Comparison of ENCODE assay signal across 17 cellular contexts in the genomic region with DNA sequence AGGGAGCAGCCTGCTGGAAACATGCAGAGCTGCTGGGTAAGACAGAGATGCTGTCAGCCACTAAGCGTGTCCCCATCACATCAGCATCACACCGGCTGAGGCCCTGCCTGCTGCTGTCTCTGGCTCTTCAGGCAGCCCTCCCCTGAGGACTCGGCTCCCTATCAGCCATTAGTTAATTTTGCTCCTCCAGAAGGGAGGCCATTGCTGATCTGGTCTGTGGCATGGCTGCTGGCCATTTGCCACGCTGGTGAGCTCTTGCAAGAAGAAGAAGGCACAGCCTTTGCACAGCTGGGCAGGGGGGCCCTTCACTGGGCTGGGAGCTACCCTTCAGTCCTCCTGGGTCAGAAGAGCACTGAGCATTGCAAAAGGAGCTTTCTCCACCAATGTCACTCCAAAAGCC.
DNase-seq lines count a peak whose midpoint lies in the region; ATAC-seq and TF ChIP-seq lines count a peak whose summit lies in the region.
"Had no signal": no experiment of that assay in that cellular context is flagged by ENCODE, and none has a peak within 500 bp of the region (broad histone marks: within the 10 kb centered on the region; RNA-seq: fewer than 3 reads in every experiment).

No MANE protein-coding gene starts in this region.

- H3K27me3 ChIP-seq in osteoblast (ENCODE audit: insufficient read depth, low read length), result no peaks in the 10 kb centered on the region

- H3K4me3 ChIP-seq in osteoblast (ENCODE audit: insufficient read depth, low read length), result no peak overlapping the region
- H3K4me3 ChIP-seq: mucosa of descending colon had no signal

- ATAC-seq in SK-N-SH treated with all-trans-retinoic acid at 6 μM for 48 hours (no peak; the same call in 2 of the 3 replicates), GM21381 (IDR thresholded peaks at IDR 0.05; ENCODE audit: unreplicated experiment) (no peak), GM21367 (IDR thresholded peaks at IDR 0.05; ENCODE audit: unreplicated experiment) (no peak)
- ATAC-seq: esophagus mucosa, mucosa of descending colon, Right ventricle myocardium inferior, T-cell had no signal

- H3K79me2 ChIP-seq in osteoblast (ENCODE audit: insufficient read depth, low read length), result peaks cover 29% of the 10 kb centered on the region

- H3K27ac ChIP-seq in 22Rv1, result peak overlapping the region; percentile 68
- H3K27ac ChIP-seq in C4-2B, result peak overlapping the region; percentile 99
- no peak overlapping the region for H3K27ac ChIP-seq in osteoblast (ENCODE audit: low read depth, low read length)

- peaks cover 8% of the 10 kb centered on the region for H4K20me1 ChIP-seq in osteoblast (ENCODE audit: insufficient read depth, low read length)

- DNase-seq in osteoblast (ENCODE audit: insufficient read length, low spot score, missing footprints), result peak; percentile 45
- no peak for DNase-seq in OCI-M2 (lab: John Stamatoyannopoulos, UW; ENCODE audit: unreplicated experiment)
- DNase-seq: activated CD8-positive, alpha-beta memory T cell treated with anti-CD3 and anti-CD28 coated beads, Interleukin-2, amount 50 U/mL, for 48 hours; activated gamma-delta T cell treated with Interleukin-2 at 50 U/mL for 16 hours; central memory CD4-positive, alpha-beta T cell; effector CD8-positive, alpha-beta T cell; GDM1; mucosa of descending colon; NCI-H1417 treated with DMSO at 0.1 percent for 48 hours; T-cell had no signal

- peaks cover 11% of the 10 kb centered on the region for H3K4me1 ChIP-seq in osteoblast (ENCODE audit: insufficient read depth, low read length)

- TF ChIP-seq CTCF in 22Rv1 (IDR thresholded peaks at IDR 0.05) (no peak), C4-2B (conservative IDR thresholded peaks at IDR 0.05) (no peak), osteoblast (IDR thresholded peaks at IDR 0.05; ENCODE audit: extremely low read depth, low read depth, low read length) (no peak)

- H3K4me2 ChIP-seq in osteoblast (ENCODE audit: insufficient read depth, low read length), result no peak overlapping the region

- no peaks in the 10 kb centered on the region for H3K9me3 ChIP-seq in osteoblast (ENCODE audit: low read depth, low read length)
- H3K9me3 ChIP-seq: mucosa of descending colon had no signal

- H2AFZ ChIP-seq in osteoblast (ENCODE audit: low read length), result no peak overlapping the region

- peaks cover 100% of the 10 kb centered on the region for H3K36me3 ChIP-seq in osteoblast (ENCODE audit: insufficient read depth, low read length)

TF ChIP-seq in SK-N-SH treated with all-trans-retinoic acid at 6 μM for 48 hours, 23 proteins besides CTCF, POLR2A, EP300 and RAD21:
- TF ChIP-seq ZNF565 (CRISPR knock-in tag; conservative IDR thresholded peaks at IDR 0.05; ENCODE audit: low read depth) (no peak), ZNF70 (CRISPR knock-in tag; IDR thresholded peaks at IDR 0.05) (peak; percentile 79)
